8 cellular contexts compared by ENCODE assay signal in the genomic region with DNA sequence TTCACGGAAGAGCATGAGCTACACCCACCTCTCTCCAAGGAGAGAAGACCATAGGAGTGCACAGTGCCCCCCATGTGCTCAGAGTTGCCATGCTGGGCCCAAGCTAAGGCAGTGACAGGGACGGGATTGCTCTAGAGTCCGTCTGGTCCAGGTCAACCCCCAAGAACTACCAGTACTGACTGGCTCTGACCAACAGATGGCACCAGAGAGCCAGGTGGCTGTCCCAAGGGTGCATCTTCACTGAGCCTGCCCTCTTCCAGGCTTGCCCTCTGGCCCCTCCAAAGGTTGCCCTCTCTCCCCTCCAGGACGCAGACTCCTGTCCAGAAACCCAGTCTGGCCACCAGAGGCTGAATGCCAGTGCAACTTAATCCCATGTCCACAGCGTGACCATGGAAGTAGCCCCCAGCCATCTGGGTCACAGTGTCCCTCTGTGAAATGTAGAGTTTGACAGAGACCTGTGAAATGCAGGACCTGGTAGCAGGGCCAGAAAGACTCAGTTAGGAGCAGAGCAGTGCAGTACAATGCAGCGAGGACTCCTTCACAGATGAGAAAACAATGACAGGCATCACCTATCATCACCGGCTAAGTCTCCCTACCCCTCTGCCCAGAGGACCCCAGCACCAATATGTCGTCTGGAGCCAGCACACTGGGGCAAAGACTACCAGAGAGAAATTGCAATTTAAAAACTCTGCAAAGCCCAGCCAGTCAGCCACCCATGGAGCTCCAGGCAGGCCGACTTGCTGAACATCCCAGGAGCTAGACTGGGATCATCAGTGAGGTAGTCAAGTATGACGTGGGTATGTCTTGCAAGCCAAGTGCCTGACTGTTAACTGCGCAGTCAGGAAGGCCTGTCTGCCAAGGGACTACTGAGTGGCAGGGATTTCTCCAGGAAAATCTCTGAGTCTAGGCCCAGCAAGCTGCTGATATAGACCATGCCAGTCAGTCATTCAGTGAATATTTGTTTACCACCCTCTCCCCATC. TPM values are rescaled to one million over a fixed set of nuclear protein-coding genes. Genes with fewer than 3 reads are reported as not detected.
DNase-seq lines count a peak whose midpoint lies in the region; TF ChIP-seq lines count a peak whose summit lies in the region.

No MANE protein-coding gene starts in this region.

- WGBS in liver, result 58% methylated on average over 11 of the region's 11 CpGs

- H3K27me3 Mint-ChIP-seq in chondrocyte (ENCODE audit: low read depth), result no peaks in the 10 kb centered on the region

- H3K9me3 Mint-ChIP-seq in chondrocyte (ENCODE audit: low read depth), result no peaks in the 10 kb centered on the region

- POLR2A ChIA-PET in HEK293T (lab: Yijun Ruan, JAX), result interaction anchor here (1.0 to 1.1 kb wide), 2 partner anchors 42 to 104 kb away, joined by 3 to 4 read pairs; a partner anchor contains a TSS

- no peaks in the 10 kb centered on the region for H3K4me1 Mint-ChIP-seq in chondrocyte (ENCODE audit: low read depth)

- no peak overlapping the region for H3K9ac ChIP-seq in liver (ENCODE audit: low read depth in 1 of 2, low read length in 2 of 2)

- H3K36me3 Mint-ChIP-seq in chondrocyte (ENCODE audit: low read depth), result no peaks in the 10 kb centered on the region

- peak; percentile 94 to 96 for TF ChIP-seq RAD21 in liver (IDR thresholded peaks at IDR 0.05)

- H3K4me3 ChIP-seq in liver (ENCODE audit: low read depth in 1 of 3, low read length in 3 of 3), result no peak overlapping the region

- DNase-seq in GM03348 (ENCODE audit: low spot score) (peak; percentile 89), HEK293T (ENCODE audit: extremely low spot score) (peak; percentile 69), NCI-H2029 (lab: John Stamatoyannopoulos, UW) (peak; percentile 48), chondrocyte (ENCODE audit: low spot score) (no peak), NCI-H446 treated with DMSO at 0.1 percent for 48 hours (lab: John Stamatoyannopoulos, UW) (no peak)
- DNase-seq in activated CD4-positive, alpha-beta T cell treated with anti-CD3 and anti-CD28 coated beads for 24 hours (ENCODE audit: low read depth in 2 of 2), result peak; percentile 64
- peak; percentile 49 for DNase-seq in stimulated activated CD8-positive, alpha-beta memory T cell treated with anti-CD3 and anti-CD28 coated beads, Interleukin-12 subunit alpha, Interleukin-12 subunit beta, amount 100 ng/mL, for 1 hour (ENCODE audit: low read depth)

- peaks cover 0 to 2% (median 0%) of the 10 kb centered on the region in 4 donors for H3K4me1 ChIP-seq in liver (ENCODE audit: control insufficient read depth in 4 of 4, insufficient read depth in 4 of 4, low read length in 3 of 4)

- no peaks in the 10 kb centered on the region for H3K27me3 ChIP-seq in liver (ENCODE audit: control insufficient read depth in 4 of 4, insufficient read depth in 4 of 4, low read length in 3 of 4)

- H3K27ac Mint-ChIP-seq in chondrocyte (ENCODE audit: unreplicated experiment), result no peak overlapping the region

- no peaks in the 10 kb centered on the region for H3K36me3 ChIP-seq in liver (ENCODE audit: control insufficient read depth in 4 of 4, insufficient read depth in 3 of 4, low read depth in 1 of 4, low read length in 3 of 4)

- no peak overlapping the region for H3K27ac ChIP-seq in liver (ENCODE audit: low read depth in 1 of 2, low read length in 2 of 2)

- H3K4me3 Mint-ChIP-seq in chondrocyte (ENCODE audit: unreplicated experiment), result no peak overlapping the region

- no peaks in the 10 kb centered on the region for H3K9me3 ChIP-seq in liver (ENCODE audit: control insufficient read depth in 4 of 4, low read length in 3 of 4)

- peak; percentile 90 for TF ChIP-seq CTCF in chondrocyte (IDR thresholded peaks at IDR 0.05)
- TF ChIP-seq CTCF in liver (IDR thresholded peaks at IDR 0.05; ENCODE audit: low read depth, low read length, missing input control), result peak; percentile 90

- CTCF ChIA-PET in HEK293T (lab: Yijun Ruan, JAX), result interaction anchor here (0.6 to 6.6 kb wide), 5 partner anchors 11 to 388 kb away, joined by 3 to 47 read pairs (median 7); no protein-coding TSS in a partner anchor

TF ChIP-seq in HEK293T, 16 proteins besides CTCF, POLR2A, EP300 and RAD21:
- TF ChIP-seq SUZ12 (IDR thresholded peaks at IDR 0.05), result no peak
- no peak for TF ChIP-seq SP1 (IDR thresholded peaks at IDR 0.05)
- TF ChIP-seq LEF1 (IDR thresholded peaks at IDR 0.05; ENCODE audit: borderline replicate concordance), result no peak
- no peak for TF ChIP-seq ZNF384 (IDR thresholded peaks at IDR 0.05)
- TF ChIP-seq FOXA1 (IDR thresholded peaks at IDR 0.05), result no peak
- no peak for TF ChIP-seq ELF4 (IDR thresholded peaks at IDR 0.05)
- TF ChIP-seq CTBP1 (IDR thresholded peaks at IDR 0.05; ENCODE audit: borderline replicate concordance), result no peak
- TF ChIP-seq L3MBTL2 (conservative IDR thresholded peaks at IDR 0.05), result no peak
- no peak for TF ChIP-seq FOXK2 (IDR thresholded peaks at IDR 0.05)
- no peak for TF ChIP-seq HDGF (IDR thresholded peaks at IDR 0.05; ENCODE audit: borderline replicate concordance)
- no peak for TF ChIP-seq NFRKB (IDR thresholded peaks at IDR 0.05)
- TF ChIP-seq BHLHE40 (IDR thresholded peaks at IDR 0.05; ENCODE audit: borderline replicate concordance), result no peak
- TF ChIP-seq FOXM1 (IDR thresholded peaks at IDR 0.05; ENCODE audit: borderline replicate concordance), result no peak

TF ChIP-seq in liver, 16 proteins besides CTCF, POLR2A, EP300 and RAD21:
- TF ChIP-seq NR2F2 (IDR thresholded peaks at IDR 0.05) (peak; percentile 20), HNF4A (conservative IDR thresholded peaks at IDR 0.05) (peak in 1 of 2 donors; percentile 54)
- TF ChIP-seq, protein P1, sequence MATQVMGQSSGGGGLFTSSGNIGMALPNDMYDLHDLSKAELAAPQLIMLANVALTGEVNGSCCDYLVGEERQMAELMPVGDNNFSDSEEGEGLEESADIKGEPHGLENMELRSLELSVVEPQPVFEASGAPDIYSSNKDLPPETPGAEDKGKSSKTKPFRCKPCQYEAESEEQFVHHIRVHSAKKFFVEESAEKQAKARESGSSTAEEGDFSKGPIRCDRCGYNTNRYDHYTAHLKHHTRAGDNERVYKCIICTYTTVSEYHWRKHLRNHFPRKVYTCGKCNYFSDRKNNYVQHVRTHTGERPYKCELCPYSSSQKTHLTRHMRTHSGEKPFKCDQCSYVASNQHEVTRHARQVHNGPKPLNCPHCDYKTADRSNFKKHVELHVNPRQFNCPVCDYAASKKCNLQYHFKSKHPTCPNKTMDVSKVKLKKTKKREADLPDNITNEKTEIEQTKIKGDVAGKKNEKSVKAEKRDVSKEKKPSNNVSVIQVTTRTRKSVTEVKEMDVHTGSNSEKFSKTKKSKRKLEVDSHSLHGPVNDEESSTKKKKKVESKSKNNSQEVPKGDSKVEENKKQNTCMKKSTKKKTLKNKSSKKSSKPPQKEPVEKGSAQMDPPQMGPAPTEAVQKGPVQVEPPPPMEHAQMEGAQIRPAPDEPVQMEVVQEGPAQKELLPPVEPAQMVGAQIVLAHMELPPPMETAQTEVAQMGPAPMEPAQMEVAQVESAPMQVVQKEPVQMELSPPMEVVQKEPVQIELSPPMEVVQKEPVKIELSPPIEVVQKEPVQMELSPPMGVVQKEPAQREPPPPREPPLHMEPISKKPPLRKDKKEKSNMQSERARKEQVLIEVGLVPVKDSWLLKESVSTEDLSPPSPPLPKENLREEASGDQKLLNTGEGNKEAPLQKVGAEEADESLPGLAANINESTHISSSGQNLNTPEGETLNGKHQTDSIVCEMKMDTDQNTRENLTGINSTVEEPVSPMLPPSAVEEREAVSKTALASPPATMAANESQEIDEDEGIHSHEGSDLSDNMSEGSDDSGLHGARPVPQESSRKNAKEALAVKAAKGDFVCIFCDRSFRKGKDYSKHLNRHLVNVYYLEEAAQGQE (IDR thresholded peaks at IDR 0.05), result no peak
TF ChIP-seq in liver: peak in this region for 2.

RNA-seq across cellular contexts. Expression of a gene that starts 7.7 kb away (rescaled TPM):
- 248 to 338 TPM (median 256 TPM) in 3 replicates for total RNA-seq in chondrocyte
- 100 to 1,000 TPM; 129 to 207 TPM for total RNA-seq in liver
- 100 to 1,000 TPM; 298 to 407 TPM for polyA plus RNA-seq in liver

RNA-seq across cellular contexts. Expression of a gene that starts 41.4 kb away (rescaled TPM):
- total RNA-seq in chondrocyte, result 109 to 113 TPM (median 113 TPM) in 3 replicates
- total RNA-seq in liver, result 10 to 100 TPM; 45.2 to 71.6 TPM
- polyA plus RNA-seq in liver, result 10 to 100 TPM; 43.3 to 64.9 TPM

Comparison
In these comparisons a context has a peak if more than half of its experiments do, and no peak if none do; other contexts are left out.
1. DNase-seq: peak in GM03348 (single experiment), HEK293T (single experiment), NCI-H2029 (single experiment), activated CD4-positive, alpha-beta T cell treated with anti-CD3 and anti-CD28 coated beads for 24 hours (2 of 2) and stimulated activated CD8-positive, alpha-beta memory T cell treated with anti-CD3 and anti-CD28 coated beads, Interleukin-12 subunit alpha, Interleukin-12 subunit beta, amount 100 ng/mL, for 1 hour (single experiment); none in chondrocyte (single experiment) and NCI-H446 treated with DMSO at 0.1 percent for 48 hours (single experiment).